Comparison of ENCODE assay signal across 1 cellular context in the genomic region with DNA sequence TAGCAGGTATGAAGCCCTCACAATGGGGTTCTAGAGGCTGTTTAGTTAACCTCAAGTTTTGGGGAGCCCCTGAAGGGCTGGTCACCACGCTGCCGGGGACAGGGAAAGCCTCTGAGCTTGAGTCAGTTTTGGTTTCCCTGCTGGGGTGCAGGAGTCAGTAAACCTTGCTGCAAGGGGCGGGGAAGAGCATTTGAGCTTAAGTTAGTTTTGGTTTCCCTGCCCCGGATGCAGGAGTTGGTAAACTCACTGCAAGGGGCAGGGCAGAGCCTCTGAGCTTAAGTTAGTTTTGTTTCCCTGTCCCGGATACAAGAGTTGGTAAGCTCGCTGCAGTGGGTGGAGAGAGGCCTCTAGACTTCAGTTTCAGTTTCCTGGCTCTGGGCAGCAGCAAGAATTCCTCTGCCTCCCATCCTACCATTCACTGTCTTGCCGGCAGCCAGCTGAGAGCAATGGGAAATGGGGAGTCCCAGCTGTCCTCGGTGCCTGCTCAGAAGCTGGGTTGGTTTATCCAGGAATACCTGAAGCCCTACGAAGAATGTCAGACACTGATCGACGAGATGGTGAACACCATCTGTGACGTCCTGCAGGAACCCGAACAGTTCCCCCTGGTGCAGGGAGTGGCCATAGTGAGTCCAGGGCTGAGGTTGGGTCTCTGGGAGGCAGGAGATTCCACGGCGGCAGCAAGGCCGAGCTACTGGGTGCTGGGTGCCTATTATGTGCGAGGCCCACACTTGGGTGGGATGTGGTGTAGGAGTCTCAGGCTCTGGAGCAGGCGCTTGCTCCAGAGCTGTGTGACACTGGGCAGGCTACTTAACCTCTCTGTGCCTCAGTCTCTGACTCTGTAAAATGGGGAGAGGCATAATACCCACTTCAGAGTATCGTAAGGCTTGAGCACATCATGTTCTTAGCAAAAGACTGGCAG.
TF ChIP-seq lines count a peak whose summit lies in the region.

A gene with protein sequence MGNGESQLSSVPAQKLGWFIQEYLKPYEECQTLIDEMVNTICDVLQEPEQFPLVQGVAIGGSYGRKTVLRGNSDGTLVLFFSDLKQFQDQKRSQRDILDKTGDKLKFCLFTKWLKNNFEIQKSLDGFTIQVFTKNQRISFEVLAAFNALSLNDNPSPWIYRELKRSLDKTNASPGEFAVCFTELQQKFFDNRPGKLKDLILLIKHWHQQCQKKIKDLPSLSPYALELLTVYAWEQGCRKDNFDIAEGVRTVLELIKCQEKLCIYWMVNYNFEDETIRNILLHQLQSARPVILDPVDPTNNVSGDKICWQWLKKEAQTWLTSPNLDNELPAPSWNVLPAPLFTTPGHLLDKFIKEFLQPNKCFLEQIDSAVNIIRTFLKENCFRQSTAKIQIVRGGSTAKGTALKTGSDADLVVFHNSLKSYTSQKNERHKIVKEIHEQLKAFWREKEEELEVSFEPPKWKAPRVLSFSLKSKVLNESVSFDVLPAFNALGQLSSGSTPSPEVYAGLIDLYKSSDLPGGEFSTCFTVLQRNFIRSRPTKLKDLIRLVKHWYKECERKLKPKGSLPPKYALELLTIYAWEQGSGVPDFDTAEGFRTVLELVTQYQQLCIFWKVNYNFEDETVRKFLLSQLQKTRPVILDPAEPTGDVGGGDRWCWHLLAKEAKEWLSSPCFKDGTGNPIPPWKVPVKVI (plus strand): TSS at position 357 of the 919 bp plus-strand sequence. CDS start 90 bp downstream, at position 447.

TF ChIP-seq in HepG2, 621 proteins besides CTCF, POLR2A, EP300 and RAD21 (continued from another document):
- TF ChIP-seq, protein P1, sequence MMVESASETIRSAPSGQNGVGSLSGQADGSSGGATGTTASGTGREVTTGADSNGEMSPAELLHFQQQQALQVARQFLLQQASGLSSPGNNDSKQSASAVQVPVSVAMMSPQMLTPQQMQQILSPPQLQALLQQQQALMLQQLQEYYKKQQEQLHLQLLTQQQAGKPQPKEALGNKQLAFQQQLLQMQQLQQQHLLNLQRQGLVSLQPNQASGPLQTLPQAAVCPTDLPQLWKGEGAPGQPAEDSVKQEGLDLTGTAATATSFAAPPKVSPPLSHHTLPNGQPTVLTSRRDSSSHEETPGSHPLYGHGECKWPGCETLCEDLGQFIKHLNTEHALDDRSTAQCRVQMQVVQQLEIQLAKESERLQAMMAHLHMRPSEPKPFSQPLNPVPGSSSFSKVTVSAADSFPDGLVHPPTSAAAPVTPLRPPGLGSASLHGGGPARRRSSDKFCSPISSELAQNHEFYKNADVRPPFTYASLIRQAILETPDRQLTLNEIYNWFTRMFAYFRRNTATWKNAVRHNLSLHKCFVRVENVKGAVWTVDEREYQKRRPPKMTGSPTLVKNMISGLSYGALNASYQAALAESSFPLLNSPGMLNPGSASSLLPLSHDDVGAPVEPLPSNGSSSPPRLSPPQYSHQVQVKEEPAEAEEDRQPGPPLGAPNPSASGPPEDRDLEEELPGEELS (CRISPR knock-in tag; IDR thresholded peaks at IDR 0.05) = no peak
- no peak for TF ChIP-seq HMG20A (CRISPR knock-in tag; IDR thresholded peaks at IDR 0.05; ENCODE audit: borderline replicate concordance)
- no peak for TF ChIP-seq NKX3-1 (CRISPR knock-in tag; IDR thresholded peaks at IDR 0.05)
- TF ChIP-seq, protein P2, sequence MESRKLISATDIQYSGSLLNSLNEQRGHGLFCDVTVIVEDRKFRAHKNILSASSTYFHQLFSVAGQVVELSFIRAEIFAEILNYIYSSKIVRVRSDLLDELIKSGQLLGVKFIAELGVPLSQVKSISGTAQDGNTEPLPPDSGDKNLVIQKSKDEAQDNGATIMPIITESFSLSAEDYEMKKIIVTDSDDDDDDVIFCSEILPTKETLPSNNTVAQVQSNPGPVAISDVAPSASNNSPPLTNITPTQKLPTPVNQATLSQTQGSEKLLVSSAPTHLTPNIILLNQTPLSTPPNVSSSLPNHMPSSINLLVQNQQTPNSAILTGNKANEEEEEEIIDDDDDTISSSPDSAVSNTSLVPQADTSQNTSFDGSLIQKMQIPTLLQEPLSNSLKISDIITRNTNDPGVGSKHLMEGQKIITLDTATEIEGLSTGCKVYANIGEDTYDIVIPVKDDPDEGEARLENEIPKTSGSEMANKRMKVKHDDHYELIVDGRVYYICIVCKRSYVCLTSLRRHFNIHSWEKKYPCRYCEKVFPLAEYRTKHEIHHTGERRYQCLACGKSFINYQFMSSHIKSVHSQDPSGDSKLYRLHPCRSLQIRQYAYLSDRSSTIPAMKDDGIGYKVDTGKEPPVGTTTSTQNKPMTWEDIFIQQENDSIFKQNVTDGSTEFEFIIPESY (CRISPR knock-in tag; IDR thresholded peaks at IDR 0.05) = no peak
- no peak for TF ChIP-seq PAWR (CRISPR knock-in tag; IDR thresholded peaks at IDR 0.05; ENCODE audit: borderline replicate concordance)
- no peak for TF ChIP-seq HHEX (CRISPR knock-in tag; IDR thresholded peaks at IDR 0.05)
- TF ChIP-seq ETV5 (CRISPR knock-in tag; IDR thresholded peaks at IDR 0.05; ENCODE audit: borderline replicate concordance) = 0 out of 2 replicates have a peak, but pooled peaks have one; percentile 11
- TF ChIP-seq MIER2 (CRISPR knock-in tag; IDR thresholded peaks at IDR 0.05) = no peak
- TF ChIP-seq ZNF776 (CRISPR knock-in tag; IDR thresholded peaks at IDR 0.05) = no peak
- no peak for TF ChIP-seq SP4 (CRISPR knock-in tag; IDR thresholded peaks at IDR 0.05)
- no peak for TF ChIP-seq HMG20B (CRISPR knock-in tag; conservative IDR thresholded peaks at IDR 0.05)
- no peak for TF ChIP-seq GPN1 (CRISPR knock-in tag; IDR thresholded peaks at IDR 0.05; ENCODE audit: borderline replicate concordance)
- TF ChIP-seq, protein P3, sequence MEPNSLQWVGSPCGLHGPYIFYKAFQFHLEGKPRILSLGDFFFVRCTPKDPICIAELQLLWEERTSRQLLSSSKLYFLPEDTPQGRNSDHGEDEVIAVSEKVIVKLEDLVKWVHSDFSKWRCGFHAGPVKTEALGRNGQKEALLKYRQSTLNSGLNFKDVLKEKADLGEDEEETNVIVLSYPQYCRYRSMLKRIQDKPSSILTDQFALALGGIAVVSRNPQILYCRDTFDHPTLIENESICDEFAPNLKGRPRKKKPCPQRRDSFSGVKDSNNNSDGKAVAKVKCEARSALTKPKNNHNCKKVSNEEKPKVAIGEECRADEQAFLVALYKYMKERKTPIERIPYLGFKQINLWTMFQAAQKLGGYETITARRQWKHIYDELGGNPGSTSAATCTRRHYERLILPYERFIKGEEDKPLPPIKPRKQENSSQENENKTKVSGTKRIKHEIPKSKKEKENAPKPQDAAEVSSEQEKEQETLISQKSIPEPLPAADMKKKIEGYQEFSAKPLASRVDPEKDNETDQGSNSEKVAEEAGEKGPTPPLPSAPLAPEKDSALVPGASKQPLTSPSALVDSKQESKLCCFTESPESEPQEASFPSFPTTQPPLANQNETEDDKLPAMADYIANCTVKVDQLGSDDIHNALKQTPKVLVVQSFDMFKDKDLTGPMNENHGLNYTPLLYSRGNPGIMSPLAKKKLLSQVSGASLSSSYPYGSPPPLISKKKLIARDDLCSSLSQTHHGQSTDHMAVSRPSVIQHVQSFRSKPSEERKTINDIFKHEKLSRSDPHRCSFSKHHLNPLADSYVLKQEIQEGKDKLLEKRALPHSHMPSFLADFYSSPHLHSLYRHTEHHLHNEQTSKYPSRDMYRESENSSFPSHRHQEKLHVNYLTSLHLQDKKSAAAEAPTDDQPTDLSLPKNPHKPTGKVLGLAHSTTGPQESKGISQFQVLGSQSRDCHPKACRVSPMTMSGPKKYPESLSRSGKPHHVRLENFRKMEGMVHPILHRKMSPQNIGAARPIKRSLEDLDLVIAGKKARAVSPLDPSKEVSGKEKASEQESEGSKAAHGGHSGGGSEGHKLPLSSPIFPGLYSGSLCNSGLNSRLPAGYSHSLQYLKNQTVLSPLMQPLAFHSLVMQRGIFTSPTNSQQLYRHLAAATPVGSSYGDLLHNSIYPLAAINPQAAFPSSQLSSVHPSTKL (CRISPR knock-in tag; IDR thresholded peaks at IDR 0.05) = no peak
- TF ChIP-seq ZNF839 (CRISPR knock-in tag; IDR thresholded peaks at IDR 0.05; ENCODE audit: borderline replicate concordance) = no peak
- TF ChIP-seq, protein P4, sequence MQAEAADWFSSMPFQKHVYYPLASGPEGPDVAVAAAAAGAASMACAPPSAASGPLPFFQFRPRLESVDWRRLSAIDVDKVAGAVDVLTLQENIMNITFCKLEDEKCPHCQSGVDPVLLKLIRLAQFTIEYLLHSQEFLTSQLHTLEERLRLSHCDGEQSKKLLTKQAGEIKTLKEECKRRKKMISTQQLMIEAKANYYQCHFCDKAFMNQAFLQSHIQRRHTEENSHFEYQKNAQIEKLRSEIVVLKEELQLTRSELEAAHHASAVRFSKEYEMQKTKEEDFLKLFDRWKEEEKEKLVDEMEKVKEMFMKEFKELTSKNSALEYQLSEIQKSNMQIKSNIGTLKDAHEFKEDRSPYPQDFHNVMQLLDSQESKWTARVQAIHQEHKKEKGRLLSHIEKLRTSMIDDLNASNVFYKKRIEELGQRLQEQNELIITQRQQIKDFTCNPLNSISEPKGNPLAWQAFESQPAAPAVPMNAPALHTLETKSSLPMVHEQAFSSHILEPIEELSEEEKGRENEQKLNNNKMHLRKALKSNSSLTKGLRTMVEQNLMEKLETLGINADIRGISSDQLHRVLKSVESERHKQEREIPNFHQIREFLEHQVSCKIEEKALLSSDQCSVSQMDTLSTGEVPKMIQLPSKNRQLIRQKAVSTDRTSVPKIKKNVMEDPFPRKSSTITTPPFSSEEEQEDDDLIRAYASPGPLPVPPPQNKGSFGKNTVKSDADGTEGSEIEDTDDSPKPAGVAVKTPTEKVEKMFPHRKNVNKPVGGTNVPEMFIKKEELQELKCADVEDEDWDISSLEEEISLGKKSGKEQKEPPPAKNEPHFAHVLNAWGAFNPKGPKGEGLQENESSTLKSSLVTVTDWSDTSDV (CRISPR knock-in tag; IDR thresholded peaks at IDR 0.05) = no peak
- no peak for TF ChIP-seq MXI1 (IDR thresholded peaks at IDR 0.05; ENCODE audit: borderline replicate concordance, low read depth, low read length)
- TF ChIP-seq SPEN (CRISPR knock-in tag; IDR thresholded peaks at IDR 0.05; ENCODE audit: low read depth) = no peak
- TF ChIP-seq, protein P5, sequence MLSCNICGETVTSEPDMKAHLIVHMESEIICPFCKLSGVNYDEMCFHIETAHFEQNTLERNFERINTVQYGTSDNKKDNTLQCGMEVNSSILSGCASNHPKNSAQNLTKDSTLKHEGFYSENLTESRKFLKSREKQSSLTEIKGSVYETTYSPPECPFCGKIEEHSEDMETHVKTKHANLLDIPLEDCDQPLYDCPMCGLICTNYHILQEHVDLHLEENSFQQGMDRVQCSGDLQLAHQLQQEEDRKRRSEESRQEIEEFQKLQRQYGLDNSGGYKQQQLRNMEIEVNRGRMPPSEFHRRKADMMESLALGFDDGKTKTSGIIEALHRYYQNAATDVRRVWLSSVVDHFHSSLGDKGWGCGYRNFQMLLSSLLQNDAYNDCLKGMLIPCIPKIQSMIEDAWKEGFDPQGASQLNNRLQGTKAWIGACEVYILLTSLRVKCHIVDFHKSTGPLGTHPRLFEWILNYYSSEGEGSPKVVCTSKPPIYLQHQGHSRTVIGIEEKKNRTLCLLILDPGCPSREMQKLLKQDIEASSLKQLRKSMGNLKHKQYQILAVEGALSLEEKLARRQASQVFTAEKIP (CRISPR knock-in tag; IDR thresholded peaks at IDR 0.05; ENCODE audit: borderline replicate concordance) = no peak
- TF ChIP-seq KMT2A (CRISPR knock-in tag; IDR thresholded peaks at IDR 0.05) = no peak
- TF ChIP-seq SNAI1 (CRISPR knock-in tag; IDR thresholded peaks at IDR 0.05; ENCODE audit: borderline replicate concordance) = no peak
- no peak for TF ChIP-seq ZC3H13 (CRISPR knock-in tag; IDR thresholded peaks at IDR 0.05)
- TF ChIP-seq ZMYM3 (CRISPR knock-in tag; IDR thresholded peaks at IDR 0.05) = peak; percentile 83
- no peak for TF ChIP-seq SRF (IDR thresholded peaks at IDR 0.05; ENCODE audit: low read depth, low read length)
- no peak for TF ChIP-seq ZNF143 (CRISPR knock-in tag; IDR thresholded peaks at IDR 0.05)
- TF ChIP-seq, protein P6, sequence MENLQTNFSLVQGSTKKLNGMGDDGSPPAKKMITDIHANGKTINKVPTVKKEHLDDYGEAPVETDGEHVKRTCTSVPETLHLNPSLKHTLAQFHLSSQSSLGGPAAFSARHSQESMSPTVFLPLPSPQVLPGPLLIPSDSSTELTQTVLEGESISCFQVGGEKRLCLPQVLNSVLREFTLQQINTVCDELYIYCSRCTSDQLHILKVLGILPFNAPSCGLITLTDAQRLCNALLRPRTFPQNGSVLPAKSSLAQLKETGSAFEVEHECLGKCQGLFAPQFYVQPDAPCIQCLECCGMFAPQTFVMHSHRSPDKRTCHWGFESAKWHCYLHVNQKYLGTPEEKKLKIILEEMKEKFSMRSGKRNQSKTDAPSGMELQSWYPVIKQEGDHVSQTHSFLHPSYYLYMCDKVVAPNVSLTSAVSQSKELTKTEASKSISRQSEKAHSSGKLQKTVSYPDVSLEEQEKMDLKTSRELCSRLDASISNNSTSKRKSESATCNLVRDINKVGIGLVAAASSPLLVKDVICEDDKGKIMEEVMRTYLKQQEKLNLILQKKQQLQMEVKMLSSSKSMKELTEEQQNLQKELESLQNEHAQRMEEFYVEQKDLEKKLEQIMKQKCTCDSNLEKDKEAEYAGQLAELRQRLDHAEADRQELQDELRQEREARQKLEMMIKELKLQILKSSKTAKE (CRISPR knock-in tag; IDR thresholded peaks at IDR 0.05; ENCODE audit: borderline replicate concordance) = no peak
- TF ChIP-seq MED13 (CRISPR knock-in tag; IDR thresholded peaks at IDR 0.05) = no peak
- TF ChIP-seq ZNF484 (CRISPR knock-in tag; IDR thresholded peaks at IDR 0.05; ENCODE audit: borderline replicate concordance, low read depth) = no peak
- TF ChIP-seq, protein P7, sequence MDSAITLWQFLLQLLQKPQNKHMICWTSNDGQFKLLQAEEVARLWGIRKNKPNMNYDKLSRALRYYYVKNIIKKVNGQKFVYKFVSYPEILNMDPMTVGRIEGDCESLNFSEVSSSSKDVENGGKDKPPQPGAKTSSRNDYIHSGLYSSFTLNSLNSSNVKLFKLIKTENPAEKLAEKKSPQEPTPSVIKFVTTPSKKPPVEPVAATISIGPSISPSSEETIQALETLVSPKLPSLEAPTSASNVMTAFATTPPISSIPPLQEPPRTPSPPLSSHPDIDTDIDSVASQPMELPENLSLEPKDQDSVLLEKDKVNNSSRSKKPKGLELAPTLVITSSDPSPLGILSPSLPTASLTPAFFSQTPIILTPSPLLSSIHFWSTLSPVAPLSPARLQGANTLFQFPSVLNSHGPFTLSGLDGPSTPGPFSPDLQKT (CRISPR knock-in tag; IDR thresholded peaks at IDR 0.05; ENCODE audit: borderline replicate concordance) = no peak
- TF ChIP-seq TRIM24 (CRISPR knock-in tag; IDR thresholded peaks at IDR 0.05) = no peak
- no peak for TF ChIP-seq PHF8 (CRISPR knock-in tag; IDR thresholded peaks at IDR 0.05)
- no peak for TF ChIP-seq ESRRA (CRISPR knock-in tag; IDR thresholded peaks at IDR 0.05; ENCODE audit: low read depth)
- no peak for TF ChIP-seq CBX5 (CRISPR knock-in tag; IDR thresholded peaks at IDR 0.05; ENCODE audit: borderline replicate concordance)
- 0 out of 2 replicates have a peak, but pooled peaks have one; percentile 38 for TF ChIP-seq ZNF256 (CRISPR knock-in tag; conservative IDR thresholded peaks at IDR 0.05)
- TF ChIP-seq MTA1 (CRISPR knock-in tag; IDR thresholded peaks at IDR 0.05; ENCODE audit: borderline replicate concordance) = no peak
- no peak for TF ChIP-seq ZNF746 (CRISPR knock-in tag; IDR thresholded peaks at IDR 0.05)
- no peak for TF ChIP-seq ATM (IDR thresholded peaks at IDR 0.05; ENCODE audit: borderline replicate concordance)
